10 cellular contexts compared by ENCODE assay signal in genomic region chr6:25302677-25303128, GRCh38. TPM values are rescaled to one million over a fixed set of nuclear protein-coding genes. Genes with fewer than 3 reads are reported as not detected.
DNase-seq lines count a peak whose midpoint lies in the region; ATAC-seq and TF ChIP-seq lines count a peak whose summit lies in the region.
"Had no signal": no experiment of that assay in that cellular context is flagged by ENCODE, and none has a peak within 500 bp of the region (broad histone marks: within the 10 kb centered on the region; RNA-seq: fewer than 3 reads in every experiment).

No MANE protein-coding gene starts in this region.

- peak overlapping the region; percentile 6 for H3K4me2 ChIP-seq in fibroblast of lung (ENCODE audit: extremely low read depth, insufficient read depth, low read length)

- DNase-seq in EL (peak; percentile 71), NCI-H2227 (lab: John Stamatoyannopoulos, UW; ENCODE audit: unreplicated experiment) (peak; percentile 77), fibroblast of lung (ENCODE audit: low read depth in 2 of 2) (peak; percentile 88 to 94), progenitor cell of endocrine pancreas (ENCODE audit: low spot score, unreplicated experiment) (peak; percentile 14), globus pallidus (ENCODE audit: low spot score) (no peak), NCI-H2171 treated with DMSO at 0.1 percent for 48 hours (lab: John Stamatoyannopoulos, UW) (no peak)
- no peak for DNase-seq in activated CD4-positive, CD25-positive, alpha-beta regulatory T cell (lab: John Stamatoyannopoulos, UW)
- DNase-seq: NCI-H2081 treated with DMSO at 0.1 percent for 48 hours, right lobe of liver had no signal

- H3K27ac Mint-ChIP-seq in progenitor cell of endocrine pancreas: peak overlapping the region; percentile 90

- peaks cover 4% of the 10 kb centered on the region for H3K9me3 Mint-ChIP-seq in progenitor cell of endocrine pancreas (ENCODE audit: low read depth)

- no peak for TF ChIP-seq CTCF in fibroblast of lung (conservative IDR thresholded peaks at IDR 0.05 in 1 of 2, IDR thresholded peaks at IDR 0.05 in 1 of 2; ENCODE audit: low read depth in 1 of 2, low read length in 2 of 2)
- no peak for TF ChIP-seq CTCF in progenitor cell of endocrine pancreas (IDR thresholded peaks at IDR 0.05; ENCODE audit: unreplicated experiment)

- peaks cover 3% of the 10 kb centered on the region for H3K79me2 ChIP-seq in fibroblast of lung (ENCODE audit: control insufficient read depth, insufficient read depth, low read length)

- H3K27me3 Mint-ChIP-seq in progenitor cell of endocrine pancreas: no peaks in the 10 kb centered on the region

- peak overlapping the region; percentile 47 for H3K4me3 Mint-ChIP-seq in progenitor cell of endocrine pancreas (ENCODE audit: low read depth)

- peak overlapping the region; percentile 45 for H3K27ac ChIP-seq in fibroblast of lung (ENCODE audit: insufficient read depth, low read length)
- H3K27ac ChIP-seq: right lobe of liver had no signal

- H4K20me1 ChIP-seq in fibroblast of lung (ENCODE audit: control insufficient read depth, extremely low read depth, insufficient read depth, low read length): no peaks in the 10 kb centered on the region

- H3K4me1 ChIP-seq in fibroblast of lung (ENCODE audit: control insufficient read depth, extremely low read depth, insufficient read depth, low read length): peaks cover 10% of the 10 kb centered on the region

- H3K27me3 ChIP-seq in fibroblast of lung (ENCODE audit: control insufficient read depth, insufficient read depth, low read length): no peaks in the 10 kb centered on the region
- H3K27me3 ChIP-seq: right lobe of liver had no signal

- ATAC-seq in esophagus mucosa: no peak

- peaks cover 61% of the 10 kb centered on the region for H3K4me1 Mint-ChIP-seq in progenitor cell of endocrine pancreas (ENCODE audit: low read depth)

- no peak overlapping the region for H2AFZ ChIP-seq in fibroblast of lung (ENCODE audit: low read length)

- no peaks in the 10 kb centered on the region for H3K9me3 ChIP-seq in fibroblast of lung (ENCODE audit: control insufficient read depth, insufficient read depth, low read depth, low read length)
- H3K9me3 ChIP-seq: right lobe of liver had no signal

- peaks cover 6% of the 10 kb centered on the region for H3K36me3 Mint-ChIP-seq in progenitor cell of endocrine pancreas (ENCODE audit: insufficient read depth)

- H3K4me3 ChIP-seq in fibroblast of lung (replicated peaks in 1 of 4; ENCODE audit: control extremely low read depth in 1 of 4, insufficient read depth in 1 of 4, low read depth in 3 of 4, low read length in 4 of 4): peak overlapping the region in 1 of 4 experiments; percentile 5
- H3K4me3 ChIP-seq: right lobe of liver had no signal

- no peak overlapping the region for H3K9ac ChIP-seq in fibroblast of lung (ENCODE audit: insufficient read depth, low read length)

- no peaks in the 10 kb centered on the region for H3K36me3 ChIP-seq in fibroblast of lung (ENCODE audit: control insufficient read depth, insufficient read depth, low read length)
- H3K36me3 ChIP-seq: right lobe of liver had no signal

RNA-seq across cellular contexts. Expression of gene CARMIL1, which starts 23.5 kb away (rescaled TPM):
- 10.2 and 10.5 TPM in 2 replicates for total RNA-seq in fibroblast of lung
- 7.0 and 12.5 TPM in 2 replicates for polyA plus RNA-seq in fibroblast of lung
- polyA plus RNA-seq in fibroblast of lung (2012): 8.9 and 15.2 TPM in 2 replicates
- 2.3 and 6.6 TPM in 2 replicates for polyA minus RNA-seq in fibroblast of lung (ENCODE audit: low replicate concordance)
- total RNA-seq in progenitor cell of endocrine pancreas: 75.9 and 86.3 TPM in 2 replicates
- total RNA-seq in esophagus mucosa: 18.2 TPM

Comparison
In these comparisons a context has a peak if more than half of its experiments do, and no peak if none do; other contexts are left out.
1. DNase-seq: peak in EL (single experiment), NCI-H2227 (single experiment), fibroblast of lung (2 of 2) and progenitor cell of endocrine pancreas (single experiment); none in globus pallidus (single experiment), NCI-H2171 treated with DMSO at 0.1 percent for 48 hours (single experiment) and activated CD4-positive, CD25-positive, alpha-beta regulatory T cell (0 of 4).